ENCODE assay signal across 17 cellular contexts in the genomic region with DNA sequence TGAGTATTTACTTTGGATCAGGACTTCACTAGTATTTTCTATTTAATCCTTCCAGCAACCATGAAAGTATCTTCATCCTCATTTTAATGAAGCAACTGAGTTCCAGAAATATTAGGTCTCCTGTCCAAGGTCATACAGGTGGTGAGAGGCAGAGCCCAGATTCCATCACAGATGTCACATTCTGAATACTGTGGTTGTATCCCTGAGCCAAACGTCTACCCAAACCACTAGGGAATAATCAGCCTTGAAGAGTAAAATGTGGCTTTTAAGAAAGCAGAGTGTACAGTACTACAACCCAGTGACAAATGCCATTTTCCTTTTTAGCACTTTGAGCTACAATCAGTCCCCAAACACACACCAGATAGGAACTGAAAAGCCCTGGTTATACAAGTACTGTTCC.
DNase-seq lines count a peak whose midpoint lies in the region; ATAC-seq and TF ChIP-seq lines count a peak whose summit lies in the region.
"Had no signal": no experiment of that assay in that cellular context is flagged by ENCODE, and none has a peak within 500 bp of the region (broad histone marks: within the 10 kb centered on the region; RNA-seq: fewer than 3 reads in every experiment).

No MANE protein-coding gene starts in this region.

- WGBS in esophagus muscularis mucosa = 27% methylated on average over 1 of the region's 1 CpG
- WGBS in upper lobe of left lung, 2 donors = 31 to 54% methylated on average over 1 of the region's 1 CpG

- H3K27ac ChIP-seq in esophagus muscularis mucosa (replicated peaks in 1 of 4) (no peak overlapping the region), upper lobe of left lung (no peak overlapping the region), substantia nigra (ENCODE audit: low read depth, low read length, poor library complexity, severe bottlenecking) (no peak overlapping the region)
- H3K27ac ChIP-seq: C4-2B, HL-60 had no signal

- TF ChIP-seq EP300 in esophagus muscularis mucosa (IDR thresholded peaks at IDR 0.05) (no peak), upper lobe of left lung (IDR thresholded peaks at IDR 0.05) (no peak)

- no peak for ATAC-seq in upper lobe of left lung (ENCODE audit: low FRiP score in 2 of 2)
- ATAC-seq: HCT116 had no signal

- H3K4me1 ChIP-seq in esophagus muscularis mucosa (peaks cover 0 to 14% (median 9%) of the 10 kb centered on the region in 4 donors), upper lobe of left lung (no peaks in the 10 kb centered on the region)

- H3K4me3 ChIP-seq in esophagus muscularis mucosa (no peak overlapping the region), upper lobe of left lung (no peak overlapping the region)

- TF ChIP-seq CTCF in esophagus muscularis mucosa (IDR thresholded peaks at IDR 0.05) = no peak
- TF ChIP-seq CTCF in upper lobe of left lung (IDR thresholded peaks at IDR 0.05) = no peak

- intact Hi-C loops in esophagus muscularis mucosa (cut with DNase I) = no loop called here

- TF ChIP-seq POLR2A in esophagus muscularis mucosa (IDR thresholded peaks at IDR 0.05; ENCODE audit: low read depth) (no peak), upper lobe of left lung (IDR thresholded peaks at IDR 0.05) (no peak)

- H3K27me3 ChIP-seq in esophagus muscularis mucosa (no peaks in the 10 kb centered on the region), upper lobe of left lung (no peaks in the 10 kb centered on the region)

- H3K9me3 ChIP-seq in esophagus muscularis mucosa = no peaks in the 10 kb centered on the region
- H3K9me3 ChIP-seq in upper lobe of left lung = no peaks in the 10 kb centered on the region

- DNase-seq in LHCN-M2 (ENCODE audit: low read depth) (peak; percentile 16), esophagus muscularis mucosa (ENCODE audit: extremely low spot score) (peak; percentile 21), myocyte (ENCODE audit: low read depth) (peak; percentile 40), upper lobe of left lung (no peak), substantia nigra (lab: John Stamatoyannopoulos, UW) (no peak), anterior cingulate cortex (lab: John Stamatoyannopoulos, UW) (no peak)
- DNase-seq: ACHN; CD4-positive, alpha-beta T cell; DMS153; DMS79; GDM1; GOT3; H7; HFFc6 had no signal

- H3K36me3 ChIP-seq in esophagus muscularis mucosa = no peaks in the 10 kb centered on the region
- H3K36me3 ChIP-seq in upper lobe of left lung = no peaks in the 10 kb centered on the region

Comparison
In these comparisons a context has a peak if more than half of its experiments do, and no peak if none do; other contexts are left out.
1. DNase-seq: peak in LHCN-M2 (single experiment), esophagus muscularis mucosa (single experiment) and myocyte (single experiment); none in upper lobe of left lung (0 of 2), substantia nigra (0 of 49) and anterior cingulate cortex (0 of 58).